10 cellular contexts compared by ENCODE assay signal in the genomic region with DNA sequence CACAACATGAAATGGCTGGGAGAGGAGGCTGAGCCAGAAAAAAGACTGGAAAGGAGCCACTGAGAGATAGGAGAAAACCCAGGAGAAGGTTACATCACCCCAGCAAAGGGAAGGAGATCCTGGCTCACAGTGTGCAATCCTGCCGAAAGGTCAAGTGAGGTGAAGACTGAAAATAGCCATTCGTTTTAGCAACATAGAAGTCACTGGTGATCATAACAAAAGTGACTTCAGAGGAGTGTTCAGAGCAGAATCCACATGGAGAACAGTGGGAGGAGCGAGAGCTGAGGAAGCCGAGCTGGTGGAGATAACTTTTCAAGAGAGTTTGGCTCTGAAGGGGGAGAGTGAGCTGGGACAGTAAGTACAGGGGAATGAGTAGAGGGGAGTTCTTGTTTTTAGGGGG. TPM values are rescaled to one million over a fixed set of nuclear protein-coding genes. Genes with fewer than 3 reads are reported as not detected.
DNase-seq lines count a peak whose midpoint lies in the region; ATAC-seq and TF ChIP-seq lines count a peak whose summit lies in the region.
"Had no signal": no experiment of that assay in that cellular context is flagged by ENCODE, and none has a peak within 500 bp of the region (broad histone marks: within the 10 kb centered on the region; RNA-seq: fewer than 3 reads in every experiment).

No MANE protein-coding gene starts in this region.

- H3K4me3 Mint-ChIP-seq in T-helper 17 cell = no peak overlapping the region
- H3K4me3 Mint-ChIP-seq in progenitor cell of endocrine pancreas (ENCODE audit: low read depth) = no peak overlapping the region
- H3K4me3 Mint-ChIP-seq: activated naive CD8-positive, alpha-beta T cell treated with anti-CD3 and anti-CD28 coated beads for 36 hours; B cell had no signal

- H3K27me3 ChIP-seq in heart left ventricle = no peaks in the 10 kb centered on the region
- no peaks in the 10 kb centered on the region for H3K27me3 ChIP-seq in foreskin keratinocyte

- intact Hi-C loops in heart left ventricle (cut with DNase I) = loop anchor here in 4 of 10 donors (5.0 to 10.0 kb wide), 3 partner anchors 54 to 84 kb away; no protein-coding TSS in a partner anchor

- H3K27ac ChIP-seq in heart left ventricle = peak overlapping the region; percentile 43 to 95 (median 79)
- no peak overlapping the region for H3K27ac ChIP-seq in foreskin keratinocyte

- H3K36me3 Mint-ChIP-seq in T-helper 17 cell (ENCODE audit: low read depth) (peaks cover 4% of the 10 kb centered on the region), progenitor cell of endocrine pancreas (ENCODE audit: insufficient read depth) (no peaks in the 10 kb centered on the region)
- H3K36me3 Mint-ChIP-seq: activated naive CD8-positive, alpha-beta T cell treated with anti-CD3 and anti-CD28 coated beads for 36 hours had no signal

- H3K27me3 Mint-ChIP-seq in T-helper 17 cell = peaks cover 39% of the 10 kb centered on the region
- H3K27me3 Mint-ChIP-seq in progenitor cell of endocrine pancreas = peaks cover 43% of the 10 kb centered on the region

- peak in 1 of 2 donors; percentile 34 for TF ChIP-seq POLR2A in heart left ventricle (IDR thresholded peaks at IDR 0.05)

- H3K4me1 ChIP-seq in heart left ventricle = peaks cover 17 to 66% (median 52%) of the 10 kb centered on the region in 12 donors
- H3K4me1 ChIP-seq in foreskin keratinocyte = peaks cover 14% of the 10 kb centered on the region

- no peaks in the 10 kb centered on the region for H3K36me3 ChIP-seq in heart left ventricle

- peaks cover 7% of the 10 kb centered on the region for H3K9me3 Mint-ChIP-seq in progenitor cell of endocrine pancreas (ENCODE audit: low read depth)
- H3K9me3 Mint-ChIP-seq: activated naive CD8-positive, alpha-beta T cell treated with anti-CD3 and anti-CD28 coated beads for 36 hours had no signal

- peaks cover 3% of the 10 kb centered on the region for H3K4me1 Mint-ChIP-seq in T-helper 17 cell
- peaks cover 23% of the 10 kb centered on the region for H3K4me1 Mint-ChIP-seq in progenitor cell of endocrine pancreas (ENCODE audit: low read depth)

- H3K4me3 ChIP-seq in heart left ventricle = peak overlapping the region in 9 of 12 donors; percentile 3 to 48 (median 33)

- peak; percentile 67 for DNase-seq in AG08396 (ENCODE audit: low spot score)
- DNase-seq in T-helper 17 cell = no peak
- peak in 4 of 5 donors; percentile 71 to 80 (median 74) for DNase-seq in heart left ventricle
- DNase-seq in progenitor cell of endocrine pancreas (ENCODE audit: low spot score, unreplicated experiment) = no peak
- no peak for DNase-seq in foreskin keratinocyte
- no peak for DNase-seq in NOMO-1 (lab: John Stamatoyannopoulos, UW; ENCODE audit: unreplicated experiment in 2 of 2)
- DNase-seq: activated naive CD8-positive, alpha-beta T cell treated with anti-CD3 and anti-CD28 coated beads for 36 hours had no signal

- H3K9me3 ChIP-seq in T-helper 17 cell (ENCODE audit: control insufficient read depth, low read length, poor library complexity, severe bottlenecking) (no peaks in the 10 kb centered on the region), heart left ventricle (no peaks in the 10 kb centered on the region)

- 3 to 17% (median 10%) methylated on average over 4 of the region's 4 CpGs for WGBS in heart left ventricle, 4 donors

- no peak for TF ChIP-seq CTCF in heart left ventricle (IDR thresholded peaks at IDR 0.05)
- no peak for TF ChIP-seq CTCF in progenitor cell of endocrine pancreas (IDR thresholded peaks at IDR 0.05; ENCODE audit: unreplicated experiment)
- no peak for TF ChIP-seq CTCF in foreskin keratinocyte (conservative IDR thresholded peaks at IDR 0.05)

- peak overlapping the region; percentile 12 for H3K27ac Mint-ChIP-seq in T-helper 17 cell
- H3K27ac Mint-ChIP-seq in progenitor cell of endocrine pancreas = peak overlapping the region; percentile 4
- H3K27ac Mint-ChIP-seq: activated naive CD8-positive, alpha-beta T cell treated with anti-CD3 and anti-CD28 coated beads for 36 hours; B cell had no signal

- no peak for ATAC-seq in T-helper 17 cell
- ATAC-seq in heart left ventricle = peak; percentile 69 to 87 (median 84)
- no peak for ATAC-seq in foreskin keratinocyte
- no peak for ATAC-seq in GM21825 (IDR thresholded peaks at IDR 0.05; ENCODE audit: unreplicated experiment)
- ATAC-seq in GM18867 (IDR thresholded peaks at IDR 0.05; ENCODE audit: unreplicated experiment) = no peak

RNA-seq across cellular contexts. Expression of a gene that starts 5.4 kb away (rescaled TPM):
- total RNA-seq in T-helper 17 cell (10 to 100 TPM; 20.5 to 30.6 TPM), heart left ventricle (100 to 1,000 TPM in 6 of 9 donors, 10 to 100 TPM in 3; 68.1 to 211 (median 121) TPM), progenitor cell of endocrine pancreas (4.1 and 7.2 TPM in 2 replicates), foreskin keratinocyte (15.7 and 19.6 TPM in 2 replicates)
- polyA plus RNA-seq in heart left ventricle (10 to 100 TPM; 23.7 to 39.0 TPM), foreskin keratinocyte (2.2 and 3.3 TPM in 2 replicates)

Comparison
In these comparisons a context has a peak if more than half of its experiments do, and no peak if none do; other contexts are left out.
1. DNase-seq: peak in AG08396 (single experiment) and heart left ventricle (4 of 5); none in T-helper 17 cell (0 of 3), progenitor cell of endocrine pancreas (single experiment), foreskin keratinocyte (0 of 2) and NOMO-1 (0 of 2).
2. ATAC-seq: peak in heart left ventricle (4 of 4); none in T-helper 17 cell (single experiment), foreskin keratinocyte (single experiment), GM21825 (single experiment) and GM18867 (single experiment).